8 cellular contexts compared by ENCODE assay signal in the genomic region with DNA sequence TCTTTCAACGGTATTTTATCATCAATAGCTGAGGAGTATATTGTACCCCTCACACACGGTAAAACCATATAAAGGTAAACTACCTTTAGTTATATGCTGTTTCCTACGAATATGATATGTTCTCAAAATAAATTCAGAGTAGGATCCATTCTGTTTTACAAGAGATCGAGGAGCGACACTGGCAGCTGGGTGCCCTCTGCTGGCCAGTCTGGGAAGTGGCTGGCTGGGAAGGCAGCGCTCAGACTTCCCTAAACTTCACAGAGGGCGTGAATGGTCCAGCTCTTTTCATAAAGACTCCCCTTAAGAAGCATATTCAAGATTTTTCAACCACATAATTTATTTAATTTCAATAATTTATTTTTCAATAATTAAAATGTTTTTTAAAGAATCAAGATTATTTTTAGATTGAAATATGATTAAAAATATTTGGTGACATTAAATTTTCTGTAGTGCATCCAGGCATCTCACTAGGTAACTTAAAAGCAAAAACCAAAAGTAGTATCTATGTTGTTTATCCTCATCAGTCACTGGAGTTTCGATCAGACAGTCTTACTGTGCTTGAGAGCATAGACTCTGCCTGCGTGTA.
DNase-seq lines count a peak whose midpoint lies in the region; ATAC-seq, FAIRE-seq and TF ChIP-seq lines count a peak whose summit lies in the region.

No MANE protein-coding gene starts in this region.

- no peak overlapping the region for H3K27ac Mint-ChIP-seq in astrocyte (ENCODE audit: unreplicated experiment)

- H3K27me3 ChIP-seq in astrocyte (ENCODE audit: insufficient read depth, low read length) (peaks cover 31% of the 10 kb centered on the region), skeletal muscle tissue (ENCODE audit: control insufficient read depth in 3 of 3, insufficient read depth in 3 of 3, low read length in 3 of 3) (peaks cover 12 to 28% (median 26%) of the 10 kb centered on the region in 3 donors)

- peaks cover 41% of the 10 kb centered on the region for H3K27me3 Mint-ChIP-seq in astrocyte (ENCODE audit: low read depth, unreplicated experiment)

- H3K4me1 ChIP-seq in astrocyte (ENCODE audit: insufficient read depth, low read length), result no peaks in the 10 kb centered on the region
- peaks cover 0 to 9% (median 4%) of the 10 kb centered on the region in 3 donors for H3K4me1 ChIP-seq in skeletal muscle tissue (ENCODE audit: control insufficient read depth in 3 of 3, insufficient read depth in 3 of 3, low read length in 3 of 3)

- no peaks in the 10 kb centered on the region for H3K36me3 Mint-ChIP-seq in astrocyte (ENCODE audit: low read depth, unreplicated experiment)

- H3K9ac ChIP-seq in astrocyte (ENCODE audit: low read length), result no peak overlapping the region
- no peak overlapping the region for H3K9ac ChIP-seq in skeletal muscle tissue (ENCODE audit: low read depth in 1 of 3, low read length in 3 of 3)

- no peak overlapping the region for H3K4me3 Mint-ChIP-seq in astrocyte (ENCODE audit: unreplicated experiment)

- FAIRE-seq in G401.6 (lab: Jason Lieb, UNC), result peak; percentile 70
- FAIRE-seq in astrocyte (lab: Jason Lieb, UNC), result peak; percentile 23

- ATAC-seq in GM21529 (IDR thresholded peaks at IDR 0.05; ENCODE audit: unreplicated experiment), result peak; percentile 86
- ATAC-seq in HG03571 (IDR thresholded peaks at IDR 0.05; ENCODE audit: unreplicated experiment), result no peak

- H3K27ac ChIP-seq in astrocyte (ENCODE audit: low read depth, low read length) (no peak overlapping the region), skeletal muscle tissue (ENCODE audit: low read depth, low read length) (no peak overlapping the region)

- H3K79me2 ChIP-seq in astrocyte (ENCODE audit: insufficient read depth, low read length), result no peaks in the 10 kb centered on the region

- H3K4me3 ChIP-seq in Jurkat, Clone E6-1 (ENCODE audit: low read length), result no peak overlapping the region
- H3K4me3 ChIP-seq in astrocyte (ENCODE audit: insufficient read depth, low read depth, low read length) (no peak overlapping the region), skeletal muscle tissue (ENCODE audit: low read length in 3 of 3) (peak overlapping the region in 2 of 3 donors; percentile 42 to 56)

- H3K4me1 Mint-ChIP-seq in astrocyte (ENCODE audit: low read depth, unreplicated experiment), result no peaks in the 10 kb centered on the region

- DNase-seq in Jurkat, Clone E6-1 (ENCODE audit: low read depth, low spot score), result peak; percentile 37
- DNase-seq in T follicular helper cell (ENCODE audit: low read depth), result peak; percentile 33
- peak; percentile 10 for DNase-seq in astrocyte (ENCODE audit: low read depth)
- peak; percentile 42 to 49 for DNase-seq in hippocampal formation (lab: John Stamatoyannopoulos, UW)

- no peak overlapping the region for H2AFZ ChIP-seq in astrocyte (ENCODE audit: low read depth, low read length)

- H4K20me1 ChIP-seq in astrocyte (ENCODE audit: insufficient read depth, low read length), result no peaks in the 10 kb centered on the region

- H3K9me3 ChIP-seq in astrocyte (ENCODE audit: insufficient read depth, low read depth, low read length), result no peaks in the 10 kb centered on the region
- H3K9me3 ChIP-seq in skeletal muscle tissue (ENCODE audit: control insufficient read depth in 3 of 3, low read length in 3 of 3), result no peaks in the 10 kb centered on the region

- H3K36me3 ChIP-seq in astrocyte (ENCODE audit: insufficient read depth, low read length) (no peaks in the 10 kb centered on the region), skeletal muscle tissue (ENCODE audit: control insufficient read depth in 3 of 3, insufficient read depth in 3 of 3, low read length in 3 of 3) (no peaks in the 10 kb centered on the region)

- H3K4me2 ChIP-seq in astrocyte (ENCODE audit: low read length), result peak overlapping the region; percentile 67

- H3K9me3 Mint-ChIP-seq in astrocyte (ENCODE audit: unreplicated experiment), result no peaks in the 10 kb centered on the region

- TF ChIP-seq CTCF in astrocyte (IDR thresholded peaks at IDR 0.05; ENCODE audit: insufficient read depth, low read depth, low read length), result peak; percentile 98

Comparison
In these comparisons a context has a peak if more than half of its experiments do, and no peak if none do; other contexts are left out.
1. H3K4me3 ChIP-seq: peak in skeletal muscle tissue (2 of 3); none in Jurkat, Clone E6-1 (single experiment) and astrocyte (single experiment).
2. Peak in every context shown above with its lines, with median percentiles within 50 percentile points of each other: DNase-seq.